24 cellular contexts compared by ENCODE assay signal in genomic region chr16:70269471-70269870, GRCh38. TPM values are rescaled to one million over a fixed set of nuclear protein-coding genes. Genes with fewer than 3 reads are reported as not detected.
DNase-seq lines count a peak whose midpoint lies in the region; ATAC-seq and TF ChIP-seq lines count a peak whose summit lies in the region.
"Had no signal": no experiment of that assay in that cellular context is flagged by ENCODE, and none has a peak within 500 bp of the region (broad histone marks: within the 10 kb centered on the region; RNA-seq: fewer than 3 reads in every experiment).

No MANE protein-coding gene starts in this region.

- H3K27ac ChIP-seq in RWPE2 (ENCODE audit: poor library complexity, severe bottlenecking) (no peak overlapping the region), mesenchymal stem cell (ENCODE audit: low read length, poor library complexity, severe bottlenecking) (no peak overlapping the region), aorta (ENCODE audit: low read depth in 1 of 2, low read length in 2 of 2) (no peak overlapping the region)
- H3K27ac ChIP-seq: 22Rv1, C4-2B, KMS-11, SJSA1 had no signal

- H3K9ac ChIP-seq in mesenchymal stem cell (ENCODE audit: low read length), result no peak overlapping the region
- H3K9ac ChIP-seq: KMS-11 had no signal

- no peaks in the 10 kb centered on the region for H3K27me3 ChIP-seq in RWPE2 (ENCODE audit: insufficient read depth, poor library complexity, severe bottlenecking)
- H3K27me3 ChIP-seq in mesenchymal stem cell (ENCODE audit: control insufficient read depth in 1 of 2, insufficient read depth in 1 of 2, low read length in 2 of 2), result no peaks in the 10 kb centered on the region
- no peaks in the 10 kb centered on the region for H3K27me3 ChIP-seq in aorta (ENCODE audit: control insufficient read depth in 1 of 2, insufficient read depth in 2 of 2, low read length in 1 of 2)
- H3K27me3 ChIP-seq: SJSA1 had no signal

- H2BK120ac ChIP-seq in mesenchymal stem cell (ENCODE audit: low read depth, low read length), result no peak overlapping the region

- TF ChIP-seq CTCF in RWPE2 (IDR thresholded peaks at IDR 0.05; ENCODE audit: poor library complexity, severe bottlenecking), result no peak

- H2AK5ac ChIP-seq in mesenchymal stem cell (ENCODE audit: low read length, severe bottlenecking), result no peak overlapping the region

- no peak overlapping the region for H3K4me3 Mint-ChIP-seq in activated CD4-positive, alpha-beta T cell treated with anti-CD3 and anti-CD28 coated beads, Interleukin-2, amount 10 ng/mL, durations not matched to agents 7 days and 5 days
- H3K4me3 Mint-ChIP-seq: B cell; CD8-positive, alpha-beta T cell had no signal

- H3K36me3 ChIP-seq in RWPE2 (ENCODE audit: low read depth) (peaks cover 98% of the 10 kb centered on the region), mesenchymal stem cell (ENCODE audit: control insufficient read depth in 1 of 2, insufficient read depth in 2 of 2, low read depth in 1 of 2, low read length in 2 of 2) (peaks cover 71 to 86% of the 10 kb centered on the region in 2 experiments), aorta (ENCODE audit: control insufficient read depth in 1 of 2, insufficient read depth in 2 of 2, low read length in 1 of 2) (peaks cover 0 to 22% of the 10 kb centered on the region in 2 donors)

- H2BK15ac ChIP-seq in mesenchymal stem cell (ENCODE audit: low read depth, poor library complexity, severe bottlenecking), result no peak overlapping the region

- no peak overlapping the region for H4K91ac ChIP-seq in mesenchymal stem cell (ENCODE audit: low read length)

- H3K18ac ChIP-seq in mesenchymal stem cell (ENCODE audit: low read depth in 1 of 2, low read length in 2 of 2), result no peak overlapping the region

- H3K36me3 Mint-ChIP-seq in activated CD4-positive, alpha-beta T cell treated with anti-CD3 and anti-CD28 coated beads, Interleukin-2, amount 10 ng/mL, durations not matched to agents 7 days and 5 days (ENCODE audit: low read depth), result peaks cover 61% of the 10 kb centered on the region

- peak overlapping the region; percentile 19 for H3K27ac Mint-ChIP-seq in activated CD4-positive, alpha-beta T cell treated with anti-CD3 and anti-CD28 coated beads, Interleukin-2, amount 10 ng/mL, durations not matched to agents 7 days and 5 days
- H3K27ac Mint-ChIP-seq: B cell; CD8-positive, alpha-beta T cell had no signal

- peaks cover 3% of the 10 kb centered on the region for H3K4me1 Mint-ChIP-seq in activated CD4-positive, alpha-beta T cell treated with anti-CD3 and anti-CD28 coated beads, Interleukin-2, amount 10 ng/mL, durations not matched to agents 7 days and 5 days
- H3K4me1 Mint-ChIP-seq: B cell had no signal

- H3K4me2 ChIP-seq in mesenchymal stem cell (ENCODE audit: low read length, poor library complexity, severe bottlenecking), result no peak overlapping the region
- H3K4me2 ChIP-seq: KMS-11 had no signal

- peak overlapping the region; percentile 12 for H4K8ac ChIP-seq in mesenchymal stem cell (ENCODE audit: low read length)

- intact Hi-C loops in aorta (cut with DNase I), result loop anchor here in 1 of 2 donors (10.0 kb wide), 1 partner anchor 55 kb away; no protein-coding TSS in a partner anchor

- H3K23ac ChIP-seq in mesenchymal stem cell (ENCODE audit: low read length in 2 of 2), result no peak overlapping the region

- H3K9me3 ChIP-seq in RWPE2 (ENCODE audit: severe bottlenecking) (no peaks in the 10 kb centered on the region), mesenchymal stem cell (ENCODE audit: control insufficient read depth, low read length) (no peaks in the 10 kb centered on the region), aorta (ENCODE audit: control insufficient read depth, low read length) (no peaks in the 10 kb centered on the region)
- H3K9me3 ChIP-seq: SJSA1 had no signal

- DNase-seq in activated CD4-positive, alpha-beta T cell treated with anti-CD3 and anti-CD28 coated beads, Interleukin-2, amount 10 ng/mL, durations not matched to agents 7 days and 5 days, result no peak
- no peak for DNase-seq in activated CD4-positive, alpha-beta T cell treated with anti-CD3 and anti-CD28 coated beads for 48 hours
- DNase-seq in RWPE2 (ENCODE audit: low spot score) (peak; percentile 49), mesenchymal stem cell (no peak), aorta (peak; percentile 21 to 51), DMS79 (lab: John Stamatoyannopoulos, UW) (no peak)
- DNase-seq: CD8-positive, alpha-beta T cell; DND-41; H7; IMR-90; MM.1S; NCI-H2029 treated with DMSO at 0.1 percent for 48 hours; NCI-H446 treated with DMSO at 0.1 percent for 48 hours; NCI-H526; NCI-H82; NK-92 treated with Interleukin-12 subunit alpha and Interleukin-12 subunit beta, amount 100 ng/mL, for 24 hours; PC-3 had no signal

- peaks cover 20% of the 10 kb centered on the region for H3K79me1 ChIP-seq in mesenchymal stem cell (replicated peaks; ENCODE audit: low read length, poor library complexity, severe bottlenecking)

- no peak overlapping the region for H2BK12ac ChIP-seq in mesenchymal stem cell (ENCODE audit: low read length in 2 of 2)

- H3K27me3 Mint-ChIP-seq in activated CD4-positive, alpha-beta T cell treated with anti-CD3 and anti-CD28 coated beads, Interleukin-2, amount 10 ng/mL, durations not matched to agents 7 days and 5 days, result no peaks in the 10 kb centered on the region
- H3K27me3 Mint-ChIP-seq: B cell had no signal

- no peak overlapping the region for H2AFZ ChIP-seq in mesenchymal stem cell (ENCODE audit: low read depth, low read length)

- H3K4ac ChIP-seq in mesenchymal stem cell (ENCODE audit: low read depth in 1 of 2, low read length in 2 of 2), result no peak overlapping the region

- CTCF ChIA-PET in activated CD4-positive, alpha-beta T cell treated with anti-CD3 and anti-CD28 coated beads, Interleukin-2, amount 10 ng/mL, durations not matched to agents 7 days and 5 days (lab: Charles Lee), result interaction anchor here (0.6 kb wide), 1 partner anchor 14 kb away, joined by 3 read pairs; no protein-coding TSS in a partner anchor

- WGBS in mesenchymal stem cell, result 98% methylated on average over 12 of the region's 12 CpGs
- WGBS in aorta, 2 donors, result 91 to 93% methylated on average over 12 of the region's 12 CpGs

- no peaks in the 10 kb centered on the region for H3K9me3 Mint-ChIP-seq in activated CD4-positive, alpha-beta T cell treated with anti-CD3 and anti-CD28 coated beads, Interleukin-2, amount 10 ng/mL, durations not matched to agents 7 days and 5 days
- H3K9me3 Mint-ChIP-seq: CD8-positive, alpha-beta T cell had no signal

- H3K4me1 ChIP-seq in RWPE2 (ENCODE audit: insufficient read depth, poor library complexity, severe bottlenecking) (no peaks in the 10 kb centered on the region), mesenchymal stem cell (ENCODE audit: control insufficient read depth, insufficient read depth, low read depth, low read length) (no peaks in the 10 kb centered on the region), aorta (ENCODE audit: control insufficient read depth in 1 of 2, insufficient read depth in 2 of 2, low read length in 2 of 2) (no peaks in the 10 kb centered on the region)
- H3K4me1 ChIP-seq: SJSA1 had no signal

- POLR2A ChIA-PET in activated CD4-positive, alpha-beta T cell treated with anti-CD3 and anti-CD28 coated beads, Interleukin-2, amount 10 ng/mL, durations not matched to agents 7 days and 5 days (lab: Charles Lee), result no interaction called here

- no peak overlapping the region for H2BK5ac ChIP-seq in mesenchymal stem cell (ENCODE audit: low read depth, low read length, poor library complexity, severe bottlenecking)

- H3K14ac ChIP-seq in mesenchymal stem cell (ENCODE audit: low read length in 2 of 2), result no peak overlapping the region

- no peak for ATAC-seq in RWPE2 (ENCODE audit: low read depth)
- ATAC-seq in aorta (ENCODE audit: low FRiP score), result no peak
- ATAC-seq in GM18909 (IDR thresholded peaks at IDR 0.05; ENCODE audit: poor library complexity, unreplicated experiment), result no peak
- ATAC-seq: CD8-positive, alpha-beta T cell; PC-3; Right ventricle myocardium inferior had no signal

- no peak overlapping the region for H3K4me3 ChIP-seq in RWPE2 (ENCODE audit: severe bottlenecking)
- no peak overlapping the region for H3K4me3 ChIP-seq in mesenchymal stem cell (ENCODE audit: insufficient read depth in 1 of 2, low read depth in 1 of 2, low read length in 2 of 2)
- H3K4me3 ChIP-seq in aorta (ENCODE audit: low read length in 2 of 2), result no peak overlapping the region
- H3K4me3 ChIP-seq: SJSA1 had no signal

RNA-seq across cellular contexts. Expression of gene EXOSC6, which starts 17.7 kb away (rescaled TPM):
- total RNA-seq in activated CD4-positive, alpha-beta T cell treated with anti-CD3 and anti-CD28 coated beads, Interleukin-2, amount 10 ng/mL, durations not matched to agents 7 days and 5 days, result 10 to 100 TPM; 26.3 to 27.4 TPM
- 13.9 TPM for polyA plus RNA-seq in mesenchymal stem cell (2013, experiment 1 of 2)
- 13.5 TPM for polyA plus RNA-seq in mesenchymal stem cell (2013, experiment 2 of 2)
- 10 to 100 TPM; 13.4 to 20.0 TPM for total RNA-seq in aorta
- 10 to 100 TPM in 1 of 2 donors, 1 to 10 TPM in 1; 4.1 to 11.7 TPM for polyA plus RNA-seq in aorta

RNA-seq across cellular contexts. Expression of gene AARS1, which starts 19.8 kb away (rescaled TPM):
- 10 to 100 TPM; 97.4 to 99.8 TPM for total RNA-seq in activated CD4-positive, alpha-beta T cell treated with anti-CD3 and anti-CD28 coated beads, Interleukin-2, amount 10 ng/mL, durations not matched to agents 7 days and 5 days
- 59.5 TPM for polyA plus RNA-seq in mesenchymal stem cell (2013, experiment 1 of 2)
- polyA plus RNA-seq in mesenchymal stem cell (2013, experiment 2 of 2), result 57.0 TPM
- total RNA-seq in aorta, result 10 to 100 TPM; 60.0 to 64.2 TPM
- polyA plus RNA-seq in aorta, result 10 to 100 TPM; 19.5 to 40.3 TPM

RNA-seq across cellular contexts. Expression of gene DDX19B, which starts 29.5 kb away (rescaled TPM):
- total RNA-seq in activated CD4-positive, alpha-beta T cell treated with anti-CD3 and anti-CD28 coated beads, Interleukin-2, amount 10 ng/mL, durations not matched to agents 7 days and 5 days, result 10 to 100 TPM; 29.0 to 29.9 TPM
- polyA plus RNA-seq in mesenchymal stem cell (2013, experiment 1 of 2), result 39.0 TPM
- 38.4 TPM for polyA plus RNA-seq in mesenchymal stem cell (2013, experiment 2 of 2)
- 10 to 100 TPM; 19.4 to 28.0 TPM for total RNA-seq in aorta
- polyA plus RNA-seq in aorta, result 10 to 100 TPM; 13.8 to 29.7 TPM

Comparison
In these comparisons a context has a peak if more than half of its experiments do, and no peak if none do; other contexts are left out.
1. DNase-seq: peak in RWPE2 (single experiment) and aorta (2 of 2); none in activated CD4-positive, alpha-beta T cell treated with anti-CD3 and anti-CD28 coated beads, Interleukin-2, amount 10 ng/mL, durations not matched to agents 7 days and 5 days (single experiment), activated CD4-positive, alpha-beta T cell treated with anti-CD3 and anti-CD28 coated beads for 48 hours (single experiment), mesenchymal stem cell (single experiment) and DMS79 (single experiment).